ENCODE assay signal across 15 cellular contexts in genomic region chr3:128327606-128328031, GRCh38.
A peak's percentile ranks its signal among the peaks of the same experiment; 100 is the strongest.
DNase-seq lines count a peak whose midpoint lies in the region; ATAC-seq and TF ChIP-seq lines count a peak whose summit lies in the region.
"Had no signal": no experiment of that assay in that cellular context is flagged by ENCODE, and none has a peak within 500 bp of the region (broad histone marks: within the 10 kb centered on the region; RNA-seq: fewer than 3 reads in every experiment).

No MANE protein-coding gene starts in this region.

- TF ChIP-seq CTCF in GM10248 (IDR thresholded peaks at IDR 0.05; ENCODE audit: control extremely low read depth, extremely low read depth, low read depth, missing control alignments) = no peak

- CTCF ChIA-PET in activated CD4-positive, alpha-beta T cell treated with anti-CD3 and anti-CD28 coated beads, Interleukin-2, amount 10 ng/mL, durations not matched to agents 7 days and 5 days (lab: Charles Lee) = no interaction called here
- CTCF ChIA-PET in GM10248 (lab: Yijun Ruan, JAX) = no interaction called here

- H3K4me1 Mint-ChIP-seq in activated CD4-positive, alpha-beta T cell treated with anti-CD3 and anti-CD28 coated beads, Interleukin-2, amount 10 ng/mL, durations not matched to agents 7 days and 5 days = peaks cover 24% of the 10 kb centered on the region
- H3K4me1 Mint-ChIP-seq in stimulated activated effector memory CD8-positive, alpha-beta T cell treated with anti-CD3 and anti-CD28 coated beads, Interleukin-12 subunit alpha, Interleukin-12 subunit beta, amount 100 ng/mL, for 72 hours = peaks cover 10% of the 10 kb centered on the region

- ATAC-seq in left lobe of liver = no peak
- ATAC-seq in stimulated activated effector memory CD8-positive, alpha-beta T cell treated with anti-CD3 and anti-CD28 coated beads, Interleukin-12 subunit alpha, Interleukin-12 subunit beta, amount 100 ng/mL, for 72 hours = no peak

- H3K36me3 Mint-ChIP-seq in activated CD4-positive, alpha-beta T cell treated with anti-CD3 and anti-CD28 coated beads, Interleukin-2, amount 10 ng/mL, durations not matched to agents 7 days and 5 days (ENCODE audit: low read depth) = no peaks in the 10 kb centered on the region
- H3K36me3 Mint-ChIP-seq in stimulated activated effector memory CD8-positive, alpha-beta T cell treated with anti-CD3 and anti-CD28 coated beads, Interleukin-12 subunit alpha, Interleukin-12 subunit beta, amount 100 ng/mL, for 72 hours = no peaks in the 10 kb centered on the region

- no peak overlapping the region for H3K4me3 ChIP-seq in SJCRH30

- H3K9me3 ChIP-seq in KOPT-K1 (ENCODE audit: insufficient read depth, low read length, poor library complexity, severe bottlenecking) (no peaks in the 10 kb centered on the region), SJCRH30 (replicated peaks) (no peaks in the 10 kb centered on the region)
- H3K9me3 ChIP-seq: Caco-2 had no signal

- DNase-seq in activated CD4-positive, alpha-beta T cell treated with anti-CD3 and anti-CD28 coated beads, Interleukin-2, amount 10 ng/mL, durations not matched to agents 7 days and 5 days = no peak
- no peak for DNase-seq in activated CD4-positive, alpha-beta T cell treated with anti-CD3 and anti-CD28 coated beads for 4 hours
- peak; percentile 27 for DNase-seq in left lobe of liver (ENCODE audit: low spot score)
- no peak for DNase-seq in stimulated activated effector memory CD8-positive, alpha-beta T cell treated with anti-CD3 and anti-CD28 coated beads, Interleukin-12 subunit alpha, Interleukin-12 subunit beta, amount 100 ng/mL, for 72 hours (ENCODE audit: low spot score in 2 of 2)
- no peak for DNase-seq in GM10248 (ENCODE audit: extremely low spot score)
- no peak for DNase-seq in SJCRH30
- no peak for DNase-seq in UCSD-AML1 (lab: John Stamatoyannopoulos, UW; ENCODE audit: unreplicated experiment)
- DNase-seq: Caco-2, HCEC 1CT, Karpas-422, NCI-H1436, NCI-H2081, NCI-H524 had no signal

- H3K36me3 ChIP-seq in KOPT-K1 (ENCODE audit: insufficient read depth, low read length) (no peaks in the 10 kb centered on the region), SJCRH30 (no peaks in the 10 kb centered on the region)

- H3K9me3 Mint-ChIP-seq in activated CD4-positive, alpha-beta T cell treated with anti-CD3 and anti-CD28 coated beads, Interleukin-2, amount 10 ng/mL, durations not matched to agents 7 days and 5 days = no peaks in the 10 kb centered on the region
- H3K9me3 Mint-ChIP-seq in stimulated activated effector memory CD8-positive, alpha-beta T cell treated with anti-CD3 and anti-CD28 coated beads, Interleukin-12 subunit alpha, Interleukin-12 subunit beta, amount 100 ng/mL, for 72 hours = no peaks in the 10 kb centered on the region

- POLR2A ChIA-PET in activated CD4-positive, alpha-beta T cell treated with anti-CD3 and anti-CD28 coated beads, Interleukin-2, amount 10 ng/mL, durations not matched to agents 7 days and 5 days (lab: Charles Lee) = no interaction called here
- POLR2A ChIA-PET in GM10248 (lab: Yijun Ruan, JAX) = no interaction called here

- H3K4me3 Mint-ChIP-seq in activated CD4-positive, alpha-beta T cell treated with anti-CD3 and anti-CD28 coated beads, Interleukin-2, amount 10 ng/mL, durations not matched to agents 7 days and 5 days = no peak overlapping the region
- no peak overlapping the region for H3K4me3 Mint-ChIP-seq in stimulated activated effector memory CD8-positive, alpha-beta T cell treated with anti-CD3 and anti-CD28 coated beads, Interleukin-12 subunit alpha, Interleukin-12 subunit beta, amount 100 ng/mL, for 72 hours

- peak overlapping the region; percentile 58 for H3K27ac Mint-ChIP-seq in activated CD4-positive, alpha-beta T cell treated with anti-CD3 and anti-CD28 coated beads, Interleukin-2, amount 10 ng/mL, durations not matched to agents 7 days and 5 days
- H3K27ac Mint-ChIP-seq in stimulated activated effector memory CD8-positive, alpha-beta T cell treated with anti-CD3 and anti-CD28 coated beads, Interleukin-12 subunit alpha, Interleukin-12 subunit beta, amount 100 ng/mL, for 72 hours = peak overlapping the region; percentile 53

- no peaks in the 10 kb centered on the region for H3K27me3 Mint-ChIP-seq in activated CD4-positive, alpha-beta T cell treated with anti-CD3 and anti-CD28 coated beads, Interleukin-2, amount 10 ng/mL, durations not matched to agents 7 days and 5 days

- no peaks in the 10 kb centered on the region for H3K27me3 ChIP-seq in SJCRH30

- no peaks in the 10 kb centered on the region for H3K4me1 ChIP-seq in SJCRH30

- peak overlapping the region; percentile 66 for H3K27ac ChIP-seq in KOPT-K1 (ENCODE audit: low read depth, low read length, poor library complexity, severe bottlenecking)
- H3K27ac ChIP-seq in SJCRH30 = no peak overlapping the region
- H3K27ac ChIP-seq: C4-2B had no signal
